Comparison of ENCODE assay signal across 1 cellular context in the genomic region with DNA sequence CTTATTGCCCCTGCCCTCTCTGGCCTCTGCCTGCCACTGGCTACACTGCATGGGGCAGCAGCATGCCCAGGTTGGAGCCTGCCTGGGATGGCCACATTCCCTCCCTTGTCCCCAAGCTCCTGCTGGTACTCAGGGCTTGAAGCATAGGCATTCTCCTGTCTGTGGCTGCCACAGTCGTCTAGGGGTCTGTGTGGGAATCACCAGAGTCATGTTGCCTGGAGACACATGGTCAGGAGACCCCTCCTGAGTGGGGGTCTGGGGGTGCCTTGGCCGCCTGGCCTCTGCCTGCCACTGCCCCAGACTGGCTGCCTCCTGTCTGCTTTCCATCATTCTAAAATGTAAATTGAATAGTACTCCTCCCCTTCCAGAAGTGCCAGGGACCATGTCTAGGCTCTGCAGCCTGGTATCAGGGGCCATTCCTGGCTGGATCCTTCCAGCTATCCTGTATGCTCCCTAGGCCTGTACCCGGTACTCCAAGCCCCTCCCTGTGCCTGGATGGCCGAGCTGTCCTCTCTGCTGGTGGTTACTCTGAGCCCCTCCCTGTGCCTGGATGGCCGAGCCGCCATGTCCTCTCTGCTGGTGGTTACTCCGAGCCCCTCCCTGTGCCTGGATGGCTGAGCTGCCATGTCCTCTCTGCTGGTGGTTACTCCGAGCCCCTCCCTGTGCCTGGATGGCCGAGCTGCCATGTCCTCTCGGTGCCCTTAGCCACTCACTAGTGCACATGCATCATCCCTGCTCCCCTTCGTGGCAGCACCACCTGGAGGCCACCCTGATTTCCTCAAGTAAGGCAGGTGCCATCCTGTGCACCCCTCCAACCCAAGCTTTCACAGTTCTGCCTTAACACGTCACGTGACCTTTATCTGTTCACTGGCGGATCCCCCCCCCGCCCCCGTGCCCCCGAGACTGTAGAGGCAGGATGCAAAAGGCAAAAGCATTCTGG.
TF ChIP-seq lines count a peak whose summit lies in the region.

No MANE protein-coding gene starts in this region.

TF ChIP-seq in SK-N-SH, 30 proteins besides CTCF, POLR2A, EP300 and RAD21 (continued from another document):
- TF ChIP-seq, protein P1, sequence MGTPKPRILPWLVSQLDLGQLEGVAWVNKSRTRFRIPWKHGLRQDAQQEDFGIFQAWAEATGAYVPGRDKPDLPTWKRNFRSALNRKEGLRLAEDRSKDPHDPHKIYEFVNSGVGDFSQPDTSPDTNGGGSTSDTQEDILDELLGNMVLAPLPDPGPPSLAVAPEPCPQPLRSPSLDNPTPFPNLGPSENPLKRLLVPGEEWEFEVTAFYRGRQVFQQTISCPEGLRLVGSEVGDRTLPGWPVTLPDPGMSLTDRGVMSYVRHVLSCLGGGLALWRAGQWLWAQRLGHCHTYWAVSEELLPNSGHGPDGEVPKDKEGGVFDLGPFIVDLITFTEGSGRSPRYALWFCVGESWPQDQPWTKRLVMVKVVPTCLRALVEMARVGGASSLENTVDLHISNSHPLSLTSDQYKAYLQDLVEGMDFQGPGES (IDR thresholded peaks at IDR 0.05; ENCODE audit: low read depth, low read length), result no peak
- TF ChIP-seq NFIC (IDR thresholded peaks at IDR 0.05; ENCODE audit: borderline replicate concordance) (no peak), EZH2phosphoT487 (IDR thresholded peaks at IDR 0.05; ENCODE audit: borderline replicate concordance, low read depth) (no peak), TCF12 (IDR thresholded peaks at IDR 0.05) (no peak), TEAD4 (IDR thresholded peaks at IDR 0.05; ENCODE audit: borderline replicate concordance, insufficient read depth) (no peak), MXI1 (IDR thresholded peaks at IDR 0.05; ENCODE audit: low read depth, low read length) (no peak), JUND (IDR thresholded peaks at IDR 0.05) (no peak), RFX5 (IDR thresholded peaks at IDR 0.05; ENCODE audit: low read length) (no peak), ELF1 (IDR thresholded peaks at IDR 0.05) (no peak), POLR2AphosphoS5 (IDR thresholded peaks at IDR 0.05; ENCODE audit: low read depth, low read length) (no peak)
- TF ChIP-seq, protein P2, sequence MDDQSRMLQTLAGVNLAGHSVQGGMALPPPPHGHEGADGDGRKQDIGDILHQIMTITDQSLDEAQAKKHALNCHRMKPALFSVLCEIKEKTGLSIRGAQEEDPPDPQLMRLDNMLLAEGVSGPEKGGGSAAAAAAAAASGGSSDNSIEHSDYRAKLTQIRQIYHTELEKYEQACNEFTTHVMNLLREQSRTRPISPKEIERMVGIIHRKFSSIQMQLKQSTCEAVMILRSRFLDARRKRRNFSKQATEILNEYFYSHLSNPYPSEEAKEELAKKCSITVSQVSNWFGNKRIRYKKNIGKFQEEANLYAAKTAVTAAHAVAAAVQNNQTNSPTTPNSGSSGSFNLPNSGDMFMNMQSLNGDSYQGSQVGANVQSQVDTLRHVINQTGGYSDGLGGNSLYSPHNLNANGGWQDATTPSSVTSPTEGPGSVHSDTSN (IDR thresholded peaks at IDR 0.05), result no peak
- TF ChIP-seq, protein P3, sequence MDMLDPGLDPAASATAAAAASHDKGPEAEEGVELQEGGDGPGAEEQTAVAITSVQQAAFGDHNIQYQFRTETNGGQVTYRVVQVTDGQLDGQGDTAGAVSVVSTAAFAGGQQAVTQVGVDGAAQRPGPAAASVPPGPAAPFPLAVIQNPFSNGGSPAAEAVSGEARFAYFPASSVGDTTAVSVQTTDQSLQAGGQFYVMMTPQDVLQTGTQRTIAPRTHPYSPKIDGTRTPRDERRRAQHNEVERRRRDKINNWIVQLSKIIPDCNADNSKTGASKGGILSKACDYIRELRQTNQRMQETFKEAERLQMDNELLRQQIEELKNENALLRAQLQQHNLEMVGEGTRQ (IDR thresholded peaks at IDR 0.05; ENCODE audit: borderline replicate concordance, low read depth, low read length), result no peak
- TF ChIP-seq, protein P4, sequence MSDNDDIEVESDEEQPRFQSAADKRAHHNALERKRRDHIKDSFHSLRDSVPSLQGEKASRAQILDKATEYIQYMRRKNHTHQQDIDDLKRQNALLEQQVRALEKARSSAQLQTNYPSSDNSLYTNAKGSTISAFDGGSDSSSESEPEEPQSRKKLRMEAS (IDR thresholded peaks at IDR 0.05; ENCODE audit: low read depth), result no peak
